In genomic region chr6:135403584-135403983, GRCh38 we compare ENCODE assay signal across 29 cellular contexts.
"Had no signal": no experiment of that assay in that cellular context is flagged by ENCODE, and none has a peak within 500 bp of the region (broad histone marks: within the 10 kb centered on the region; RNA-seq: fewer than 3 reads in every experiment).

No MANE protein-coding gene starts in this region.

- ATAC-seq: activated CD4-positive, alpha-beta T cell treated with anti-CD3 and anti-CD28 coated beads for 36 hours; activated CD4-positive, CD25-positive, alpha-beta regulatory T cell treated with anti-CD3 and anti-CD28 coated beads, Interleukin-2, amount 50 U/mL, for 24 hours; activated CD8-positive, alpha-beta T cell treated with anti-CD3 and anti-CD28 coated beads, Interleukin-2, amount 10 ng/mL, durations not matched to agents 7 days and 5 days; activated naive CD4-positive, alpha-beta T cell treated with anti-CD3 and anti-CD28 coated beads, Interleukin-2, amount 50 U/mL, for 72 hours; body of pancreas; PC-3; SK-N-SH treated with all-trans-retinoic acid at 6 μM for 48 hours; WTC11 had no signal

- FAIRE-seq: astrocyte had no signal

- DNase-seq: activated CD4-positive, alpha-beta T cell treated with anti-CD3 and anti-CD28 coated beads for 36 hours; activated CD4-positive, alpha-beta T cell treated with anti-CD3 and anti-CD28 coated beads, Interleukin-2, amount 10 ng/mL, durations not matched to agents 7 days and 5 days; activated CD4-positive, alpha-beta T cell treated with anti-CD3 and anti-CD28 coated beads, Interleukin-2, amount 50 U/mL, for 48 hours; activated CD8-positive, alpha-beta T cell treated with anti-CD3 and anti-CD28 coated beads, Interleukin-2, amount 10 ng/mL, durations not matched to agents 7 days and 5 days; activated gamma-delta T cell treated with Interleukin-2 at 50 U/mL for 16 hours; activated naive CD4-positive, alpha-beta T cell treated with anti-CD3 and anti-CD28 coated beads for 36 hours; activated T-cell treated with anti-CD3 and anti-CD28 coated beads, Interleukin-2, amount 50 U/mL, for 24 hours; adrenal gland; body of pancreas; NCI-H1092 treated with DMSO at 0.1 percent for 48 hours; NCI-H1417; NCI-H187 treated with DMSO at 0.1 percent for 48 hours; NCI-H2081; NCI-H2171 treated with DMSO at 0.1 percent for 48 hours; NCI-H2227 treated with DMSO at 0.1 percent for 48 hours; NCI-H524 treated with DMSO at 0.1 percent for 48 hours; PC-3; Peyer's patch; RPMI8226; SHP77 treated with DMSO at 0.1 percent for 48 hours; SW 1271; T-helper 1 cell; T-helper 2 cell; T-helper 9 cell had no signal
